Comparison of ENCODE assay signal across 19 cellular contexts in the genomic region with DNA sequence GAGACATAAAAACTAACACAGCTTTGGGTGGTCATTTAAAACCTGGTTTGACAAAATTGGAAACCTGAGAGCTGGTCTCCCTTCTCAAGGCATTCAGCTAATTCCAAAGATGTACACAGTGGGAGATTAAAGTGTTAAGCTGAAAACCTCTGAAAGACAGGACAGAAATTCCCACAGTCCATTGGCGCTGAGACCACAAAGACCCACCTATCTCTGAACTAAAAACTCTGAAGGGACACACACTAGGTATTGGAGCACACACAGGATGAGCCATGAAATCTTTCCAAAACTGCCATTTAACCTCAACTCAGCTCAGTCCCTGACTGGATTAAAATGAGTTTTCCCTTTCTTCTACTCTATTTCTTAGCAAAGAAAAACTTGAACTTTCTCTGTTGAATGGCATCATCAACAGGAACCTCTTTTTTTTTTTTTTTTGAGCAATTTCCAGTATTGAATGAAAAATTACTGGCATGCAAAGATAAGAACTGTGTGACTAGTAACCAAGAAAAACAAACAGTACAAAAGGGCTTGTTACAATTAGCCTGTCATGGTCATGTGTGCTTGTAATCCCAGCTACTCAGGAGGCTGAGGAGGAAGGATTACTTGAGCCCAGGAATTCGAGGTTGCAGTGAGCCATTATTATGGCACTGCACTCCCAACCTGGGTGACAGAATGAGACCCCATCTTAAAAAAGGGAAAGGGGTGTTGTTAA.
DNase-seq lines count a peak whose midpoint lies in the region; ATAC-seq, FAIRE-seq and TF ChIP-seq lines count a peak whose summit lies in the region.
"Had no signal": no experiment of that assay in that cellular context is flagged by ENCODE, and none has a peak within 500 bp of the region (broad histone marks: within the 10 kb centered on the region; RNA-seq: fewer than 3 reads in every experiment).

No MANE protein-coding gene starts in this region.

- TF ChIP-seq CTCF in endodermal cell (conservative IDR thresholded peaks at IDR 0.05) (no peak), HepG2 (CRISPR knock-in tag; IDR thresholded peaks at IDR 0.05) (no peak)

- no peaks in the 10 kb centered on the region for H3K79me2 ChIP-seq in HepG2 (ENCODE audit: insufficient read depth, low read length)

- H3K4me2 ChIP-seq in HepG2 (ENCODE audit: low read depth, low read length), result peak overlapping the region; percentile 35; the same call in 1 of the 2 replicates
- H3K4me2 ChIP-seq: GM23338 had no signal

- peak; percentile 72 for FAIRE-seq in HepG2 (lab: Jason Lieb, UNC)

- peak; percentile 79 for DNase-seq in COLO829 (ENCODE audit: low spot score)
- peak; percentile 28 for DNase-seq in NCI-H146 (lab: John Stamatoyannopoulos, UW)
- no peak for DNase-seq in endodermal cell
- DNase-seq in HepG2 (ENCODE audit: low spot score), result peak; percentile 71
- DNase-seq in HuH-7 (ENCODE audit: low spot score), result no peak
- DNase-seq in MV-4-11 (lab: John Stamatoyannopoulos, UW), result no peak
- no peak for DNase-seq in ecto neural progenitor cell (ENCODE audit: low spot score)
- DNase-seq in substantia nigra (lab: John Stamatoyannopoulos, UW), result no peak
- DNase-seq: activated CD8-positive, alpha-beta memory T cell treated with anti-CD3 and anti-CD28 coated beads, Interleukin-2, amount 50 U/mL, for 48 hours; COR-L47; esophagus squamous epithelium; NCI-H187 treated with DMSO at 0.1 percent for 48 hours; NCI-H748 treated with DMSO at 0.1 percent for 48 hours had no signal

- no peak overlapping the region for H2AFZ ChIP-seq in HepG2 (ENCODE audit: low read length)
- H2AFZ ChIP-seq: GM23338 had no signal

- peaks cover 18% of the 10 kb centered on the region for H3K9me3 Mint-ChIP-seq in endodermal cell
- H3K9me3 Mint-ChIP-seq: T-helper 1 cell treated with Interleukin-12 subunit alpha and Interleukin-12 subunit beta and Interleukin-4 antibody, amounts not matched to agents 30 μg/mL and 1 μg/mL, for 36 hours had no signal

- peak overlapping the region; percentile 20 for H3K27ac Mint-ChIP-seq in endodermal cell
- H3K27ac Mint-ChIP-seq: activated naive CD4-positive, alpha-beta T cell treated with anti-CD3 and anti-CD28 coated beads, Interleukin-2, amount 50 U/mL, for 24 hours; GM23338; stimulated activated naive CD8-positive, alpha-beta T cell treated with anti-CD3 and anti-CD28 coated beads, Interleukin-15, Interleukin-2, amounts not matched to agents 100 ng/mL and 50 ng/mL, for 24 hours; T-helper 1 cell treated with Interleukin-12 subunit alpha and Interleukin-12 subunit beta and Interleukin-4 antibody, amounts not matched to agents 30 μg/mL and 1 μg/mL, for 36 hours had no signal

- peak; percentile 95 for ATAC-seq in HepG2
- ATAC-seq: activated CD4-positive, CD25-positive, alpha-beta regulatory T cell treated with anti-CD3 and anti-CD28 coated beads, Interleukin-2, amount 50 U/mL, for 24 hours; GM23338 had no signal

- H4K20me1 ChIP-seq in HepG2 (ENCODE audit: insufficient read depth, low read length), result no peaks in the 10 kb centered on the region

- H3K9me3 ChIP-seq in endodermal cell (ENCODE audit: control insufficient read depth, low read length) (peaks cover 4% of the 10 kb centered on the region), HepG2 (ENCODE audit: low read length) (no peaks in the 10 kb centered on the region)
- H3K9me3 ChIP-seq: esophagus squamous epithelium had no signal

- no peak for TF ChIP-seq POLR2A in HepG2 (IDR thresholded peaks at IDR 0.05; ENCODE audit: insufficient read depth in 1 of 2, low read depth in 2 of 2, low read length in 2 of 2)

- TF ChIP-seq RAD21 in HepG2 (CRISPR knock-in tag; IDR thresholded peaks at IDR 0.05), result no peak

- H3K36me3 ChIP-seq in endodermal cell (ENCODE audit: control insufficient read depth, insufficient read depth, low read length) (no peaks in the 10 kb centered on the region), HepG2 (replicated peaks in 1 of 2; ENCODE audit: control insufficient read depth in 1 of 2, insufficient read depth in 2 of 2, low read length in 2 of 2) (no peaks in the 10 kb centered on the region)
- H3K36me3 ChIP-seq: esophagus squamous epithelium had no signal

- no TSS peak for BruUV-seq in HepG2 (replicated peaks; lab: Mats Ljungman, UMichigan)

- TF ChIP-seq EP300 in HepG2 (IDR thresholded peaks at IDR 0.05; ENCODE audit: low read depth in 2 of 2, low read length in 2 of 2) (peak in 1 of 2 experiments; percentile 42; a peak in 1 of 4 replicates), HepG2 (CRISPR knock-in tag; IDR thresholded peaks at IDR 0.05; ENCODE audit: borderline replicate concordance) (no peak; the same call in 1 of the 2 replicates)

- intact Hi-C loops in HepG2 (cut with micrococcal nuclease; ENCODE audit: unreplicated experiment), result loop anchor here (2.0 kb wide), 1 partner anchor 14 kb away; no protein-coding TSS in a partner anchor

- POLR2A ChIA-PET in HepG2 (lab: Yijun Ruan, JAX), result interaction anchor here (1.2 to 1.5 kb wide), 2 partner anchors 9 kb away, joined by 5 to 7 read pairs; no protein-coding TSS in a partner anchor

- no peak overlapping the region for H3K4me3 Mint-ChIP-seq in endodermal cell
- H3K4me3 Mint-ChIP-seq: activated naive CD4-positive, alpha-beta T cell treated with anti-CD3 and anti-CD28 coated beads, Interleukin-2, amount 50 U/mL, for 24 hours; GM23338; stimulated activated naive CD8-positive, alpha-beta T cell treated with anti-CD3 and anti-CD28 coated beads, Interleukin-15, Interleukin-2, amounts not matched to agents 100 ng/mL and 50 ng/mL, for 24 hours; T-helper 1 cell treated with Interleukin-12 subunit alpha and Interleukin-12 subunit beta and Interleukin-4 antibody, amounts not matched to agents 30 μg/mL and 1 μg/mL, for 36 hours had no signal

- peaks cover 2% of the 10 kb centered on the region for H3K36me3 Mint-ChIP-seq in endodermal cell (ENCODE audit: low read depth)

- CTCF ChIA-PET in HepG2 (lab: Yijun Ruan, JAX; ENCODE audit: low intra/inter-chr PET ratio, low total read pairs), result no interaction called here

- H3K4me1 ChIP-seq in endodermal cell (ENCODE audit: control insufficient read depth, insufficient read depth, low read length) (no peaks in the 10 kb centered on the region), HepG2 (ENCODE audit: insufficient read depth, low read length) (peaks cover 26% of the 10 kb centered on the region)

- H3K27ac ChIP-seq in endodermal cell (ENCODE audit: low read depth, low read length) (no peak overlapping the region), HepG2 (ENCODE audit: extremely low read length, insufficient read depth, low read length) (peak overlapping the region; percentile 10), substantia nigra (ENCODE audit: low read depth, low read length, poor library complexity, severe bottlenecking) (no peak overlapping the region)
- H3K27ac ChIP-seq: esophagus squamous epithelium, RWPE1 had no signal

- no peaks in the 10 kb centered on the region for H3K27me3 Mint-ChIP-seq in endodermal cell (ENCODE audit: insufficient read depth)
- H3K27me3 Mint-ChIP-seq: activated naive CD4-positive, alpha-beta T cell treated with anti-CD3 and anti-CD28 coated beads, Interleukin-2, amount 50 U/mL, for 24 hours had no signal

- in situ Hi-C loops in HepG2 (cut with HindIII; ENCODE audit: extremely low pct_ligation_motif_present, low pct_unique_long_range_greater_than_20kb), result no loop called here

- 86% methylated on average over 2 of the region's 2 CpGs; no CpG with 5 or more reads in 1 of the 2 experiments for WGBS in endodermal cell (ENCODE audit: insufficient coverage in 1 of 2, insufficient read length in 1 of 2), 2 experiments
- 25% methylated on average over 2 of the region's 2 CpGs for WGBS in HepG2 (ENCODE audit: low lambda C conversion rate)

- no peaks in the 10 kb centered on the region for H3K27me3 ChIP-seq in endodermal cell (ENCODE audit: control insufficient read depth, insufficient read depth, low read length, poor library complexity, severe bottlenecking)
- no peaks in the 10 kb centered on the region for H3K27me3 ChIP-seq in HepG2 (ENCODE audit: control insufficient read depth in 1 of 2, insufficient read depth in 2 of 2, low read length in 2 of 2)
- H3K27me3 ChIP-seq: esophagus squamous epithelium had no signal

- H3K9ac ChIP-seq in endodermal cell (ENCODE audit: extremely low read depth, low read length, poor library complexity, severe bottlenecking) (no peak overlapping the region), HepG2 (ENCODE audit: insufficient read depth, low read depth, low read length) (peak overlapping the region; percentile 6; the same call in 1 of the 2 replicates)

- no peaks in the 10 kb centered on the region for H3K4me1 Mint-ChIP-seq in endodermal cell
- H3K4me1 Mint-ChIP-seq: activated naive CD4-positive, alpha-beta T cell treated with anti-CD3 and anti-CD28 coated beads, Interleukin-2, amount 50 U/mL, for 24 hours had no signal

- no peak overlapping the region for H3K4me3 ChIP-seq in endodermal cell (ENCODE audit: low read length)
- no peak overlapping the region for H3K4me3 ChIP-seq in HepG2 (replicated peaks in 1 of 3; ENCODE audit: insufficient read depth in 1 of 3, low read depth in 2 of 3, low read length in 3 of 3)
- H3K4me3 ChIP-seq: esophagus squamous epithelium, GM23338 had no signal

TF ChIP-seq in HepG2, 621 proteins besides CTCF, POLR2A, EP300 and RAD21 (continues in another document):
- no peak for TF ChIP-seq BORCS8-MEF2B (CRISPR knock-in tag; IDR thresholded peaks at IDR 0.05)
- TF ChIP-seq SOX13 (IDR thresholded peaks at IDR 0.05), result no peak
- peak in 1 of 2 experiments; percentile 70; a peak in 2 of 4 replicates for TF ChIP-seq SOX13 (CRISPR knock-in tag; conservative IDR thresholded peaks at IDR 0.05 in 1 of 2, IDR thresholded peaks at IDR 0.05 in 1 of 2)
- TF ChIP-seq ZNF501 (CRISPR knock-in tag; IDR thresholded peaks at IDR 0.05), result no peak
- TF ChIP-seq POGZ (CRISPR knock-in tag; IDR thresholded peaks at IDR 0.05), result peak; percentile 55; the same call in 1 of the 2 replicates
- TF ChIP-seq NR1H2 (CRISPR knock-in tag; IDR thresholded peaks at IDR 0.05; ENCODE audit: borderline replicate concordance, low read depth), result no peak
- no peak for TF ChIP-seq FOXP1 (IDR thresholded peaks at IDR 0.05)
- TF ChIP-seq FOXP1 (CRISPR knock-in tag; IDR thresholded peaks at IDR 0.05), result 0 out of 2 replicates have a peak, but pooled peaks have one; percentile 15
- TF ChIP-seq FOXJ3 (CRISPR knock-in tag; IDR thresholded peaks at IDR 0.05; ENCODE audit: borderline replicate concordance), result 0 out of 2 replicates have a peak, but pooled peaks have one; percentile 30
- TF ChIP-seq GATAD2A (CRISPR knock-in tag; IDR thresholded peaks at IDR 0.05), result peak; percentile 57
- TF ChIP-seq PLRG1 (conservative IDR thresholded peaks at IDR 0.05), result no peak
- 0 out of 2 replicates have a peak, but pooled peaks have one; percentile 26 for TF ChIP-seq EHMT2 (IDR thresholded peaks at IDR 0.05; ENCODE audit: borderline replicate concordance, low read depth, low read length)
- TF ChIP-seq ZNF12 (CRISPR knock-in tag; IDR thresholded peaks at IDR 0.05), result no peak
- no peak for TF ChIP-seq TAF1 (CRISPR knock-in tag; IDR thresholded peaks at IDR 0.05)
- TF ChIP-seq THYN1 (CRISPR knock-in tag; IDR thresholded peaks at IDR 0.05; ENCODE audit: borderline replicate concordance, low read depth), result no peak
- TF ChIP-seq FOXA1 (IDR thresholded peaks at IDR 0.05), result no peak; the same call in 1 of the 2 replicates
- peak; percentile 70 for TF ChIP-seq FOXA1 (CRISPR knock-in tag; IDR thresholded peaks at IDR 0.05)

Comparison
In these comparisons a context has a peak if more than half of its experiments do, and no peak if none do; other contexts are left out.
1. DNase-seq: peak in COLO829 (single experiment), NCI-H146 (single experiment) and HepG2 (single experiment); none in endodermal cell (single experiment), HuH-7 (single experiment), MV-4-11 (single experiment), ecto neural progenitor cell (single experiment) and substantia nigra (0 of 49).